19 cellular contexts compared by ENCODE assay signal in the genomic region with DNA sequence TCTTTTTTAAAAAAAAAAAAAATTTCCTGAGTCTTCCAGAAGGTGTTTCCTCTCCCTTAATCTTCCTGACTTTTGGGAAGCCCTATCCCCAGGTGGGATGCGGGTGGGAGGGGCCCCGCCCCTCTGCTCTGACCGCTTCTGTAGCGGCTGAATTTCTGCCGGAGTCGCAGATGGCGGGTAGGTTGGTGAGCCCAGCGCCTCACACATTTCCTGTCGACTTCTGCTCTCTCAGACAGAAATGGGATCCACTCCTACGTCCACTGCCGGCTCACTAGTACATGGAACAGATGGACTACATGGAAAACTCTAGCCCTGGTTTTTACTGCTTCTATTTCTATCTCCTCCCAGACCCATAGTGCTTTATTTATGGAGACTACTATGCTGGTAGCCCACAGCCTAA.
DNase-seq lines count a peak whose midpoint lies in the region; ATAC-seq and TF ChIP-seq lines count a peak whose summit lies in the region.
"Had no signal": no experiment of that assay in that cellular context is flagged by ENCODE, and none has a peak within 500 bp of the region (broad histone marks: within the 10 kb centered on the region; RNA-seq: fewer than 3 reads in every experiment).

No MANE protein-coding gene starts in this region.

- peak overlapping the region in 13 of 59 donors; percentile 6 to 72 (median 50) for H3K27ac ChIP-seq in dorsolateral prefrontal cortex

- intact Hi-C loops in dorsolateral prefrontal cortex (cut with DNase I), result no loop called here

- H3K36me3 ChIP-seq in H7 (replicated peaks; ENCODE audit: control insufficient read depth, insufficient read depth, low read length), result no peaks in the 10 kb centered on the region
- H3K36me3 ChIP-seq: MG63 had no signal

- ATAC-seq in HG02642 (IDR thresholded peaks at IDR 0.05; ENCODE audit: poor library complexity, unreplicated experiment) (no peak), GM18873 (IDR thresholded peaks at IDR 0.05; ENCODE audit: low FRiP score, unreplicated experiment) (no peak), GM18520 (IDR thresholded peaks at IDR 0.05; ENCODE audit: unreplicated experiment) (no peak)

- H3K27me3 ChIP-seq in H7 (ENCODE audit: control insufficient read depth, insufficient read depth, low read length) (no peaks in the 10 kb centered on the region), dorsolateral prefrontal cortex (peaks cover 0 to 8% (median 0%) of the 10 kb centered on the region in 45 donors)

- no peak overlapping the region for H3K4me3 ChIP-seq in H7 (ENCODE audit: insufficient read depth, low read depth, low read length)
- H3K4me3 ChIP-seq in dorsolateral prefrontal cortex, result no peak overlapping the region
- H3K4me3 ChIP-seq: MG63 had no signal

- no peak for TF ChIP-seq CTCF in dorsolateral prefrontal cortex (IDR thresholded peaks at IDR 0.05 in 54 of 56, conservative IDR thresholded peaks at IDR 0.05 in 2 of 56; ENCODE audit: low read depth in 1 of 56, partially characterized antibody in 56 of 56)

- DNase-seq in H7, result peak; percentile 68
- DNase-seq in dorsolateral prefrontal cortex, result peak in 8 of 10 donors; percentile 16 to 64 (median 56)
- peak; percentile 4 for DNase-seq in left kidney (ENCODE audit: low read depth, low spot score)
- no peak for DNase-seq in NCI-H2029 treated with DMSO at 0.1 percent for 48 hours (lab: John Stamatoyannopoulos, UW)
- DNase-seq: AML-193; CD4-positive, alpha-beta memory T cell; COR-L47; GDM1; HCEC 1CT; KBM-7; MG63; NCI-H2029; NCI-H446 treated with DMSO at 0.1 percent for 48 hours; NCI-H526 treated with DMSO at 0.1 percent for 48 hours; Right ventricle myocardium superior; RPMI8226 had no signal
